ENCODE assay signal across 27 cellular contexts in the genomic region with DNA sequence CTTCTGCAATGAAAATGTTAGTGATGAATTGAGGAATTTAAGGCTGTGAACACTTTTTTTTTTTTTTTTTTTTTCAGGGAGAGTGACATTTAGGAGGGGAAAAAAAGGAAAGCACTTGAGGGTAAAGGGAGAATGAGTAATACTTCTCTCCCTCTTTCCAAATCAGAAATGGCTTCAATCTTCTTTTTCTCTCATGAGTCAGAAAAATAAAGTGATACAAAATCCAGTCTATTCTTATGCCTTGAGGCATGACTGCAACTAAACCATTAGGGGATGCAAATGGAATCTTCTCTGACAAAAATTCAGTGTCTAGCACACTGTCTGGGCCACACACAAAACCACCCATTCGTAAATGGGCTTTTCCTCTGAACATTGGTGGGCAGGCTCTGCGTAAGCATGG. TPM values are rescaled to one million over a fixed set of nuclear protein-coding genes. Genes with fewer than 3 reads are reported as not detected.
"Had no signal": no experiment of that assay in that cellular context is flagged by ENCODE, and none has a peak within 500 bp of the region (broad histone marks: within the 10 kb centered on the region; RNA-seq: fewer than 3 reads in every experiment).

No MANE protein-coding gene starts in this region.

- H3K4me1 Mint-ChIP-seq: T-cell had no signal

- H3K9me3 ChIP-seq: SK-N-SH had no signal

- H3K27ac Mint-ChIP-seq: T-cell; T-helper 1 cell treated with Interleukin-12 subunit alpha and Interleukin-12 subunit beta and Interleukin-4 antibody, amounts not matched to agents 30 μg/mL and 1 μg/mL, for 36 hours had no signal

- H3K36me3 Mint-ChIP-seq: T-cell had no signal

- FAIRE-seq: HepG2, RCC 7860 had no signal

- DNase-seq: IMR-90, Karpas-422, KG1, MM.1S, NCI-H1092 treated with DMSO at 0.1 percent for 48 hours, NCI-H1417, NCI-H1436 treated with DMSO at 0.1 percent for 48 hours, NCI-H1694, NCI-H187 treated with DMSO at 0.1 percent for 48 hours, NCI-H2029 treated with DMSO at 0.1 percent for 48 hours, NCI-H2171 treated with DMSO at 0.1 percent for 48 hours, NCI-H446, NCI-H510A, NCI-H524 treated with DMSO at 0.1 percent for 48 hours, NCI-H69, NCI-H774, SHP77, SK-N-SH, SW 1271, T-cell had no signal

- H3K4me3 Mint-ChIP-seq: T-cell; T-helper 1 cell treated with Interleukin-12 subunit alpha and Interleukin-12 subunit beta and Interleukin-4 antibody, amounts not matched to agents 30 μg/mL and 1 μg/mL, for 36 hours had no signal

- H3K27ac ChIP-seq: HL-60, RWPE1 had no signal

- ATAC-seq: HepG2, T-cell had no signal

RNA-seq across cellular contexts. Expression of gene POU4F2, which starts 46.7 kb away (rescaled TPM):
- total RNA-seq: HepG2, HT-29, IMR-90, SK-MEL-5, T-cell had no signal
